ENCODE assay signal across 12 cellular contexts in genomic region chr19:45568732-45569131, GRCh38. TPM values are rescaled to one million over a fixed set of nuclear protein-coding genes. Genes with fewer than 3 reads are reported as not detected.
DNase-seq lines count a peak whose midpoint lies in the region; ATAC-seq and TF ChIP-seq lines count a peak whose summit lies in the region.
"Had no signal": no experiment of that assay in that cellular context is flagged by ENCODE, and none has a peak within 500 bp of the region (broad histone marks: within the 10 kb centered on the region; RNA-seq: fewer than 3 reads in every experiment).

No MANE protein-coding gene starts in this region.

- no peaks in the 10 kb centered on the region for H3K27me3 Mint-ChIP-seq in stimulated activated naive B cell treated with anti-CD40 and anti-IgM and Interleukin-4, amounts not matched to agents 10 μg/mL and 1 μg/mL and 100 μg/mL, for 72 hours
- no peaks in the 10 kb centered on the region for H3K27me3 Mint-ChIP-seq in naive thymus-derived CD8-positive, alpha-beta T cell
- H3K27me3 Mint-ChIP-seq: type B pancreatic cell had no signal

- TF ChIP-seq CTCF in fibroblast of villous mesenchyme (IDR thresholded peaks at IDR 0.05; ENCODE audit: insufficient read depth, low read depth, low read length), result no peak

- H3K4me1 Mint-ChIP-seq in stimulated activated naive B cell treated with anti-CD40 and anti-IgM and Interleukin-4, amounts not matched to agents 10 μg/mL and 1 μg/mL and 100 μg/mL, for 72 hours, result peaks cover 9 to 16% of the 10 kb centered on the region in 2 donors
- peaks cover 17 to 40% (median 21%) of the 10 kb centered on the region in 4 donors for H3K4me1 Mint-ChIP-seq in naive thymus-derived CD8-positive, alpha-beta T cell

- no peak overlapping the region for H3K4me3 Mint-ChIP-seq in stimulated activated naive B cell treated with anti-CD40 and anti-IgM and Interleukin-4, amounts not matched to agents 10 μg/mL and 1 μg/mL and 100 μg/mL, for 72 hours
- no peak overlapping the region for H3K4me3 Mint-ChIP-seq in naive thymus-derived CD8-positive, alpha-beta T cell
- H3K4me3 Mint-ChIP-seq: GM23338, type B pancreatic cell had no signal

- DNase-seq in GM04503 (ENCODE audit: low read depth), result peak; percentile 55
- DNase-seq in T1000 (lab: John Stamatoyannopoulos, UW), result peak; percentile 74
- peak; percentile 29 for DNase-seq in fibroblast of villous mesenchyme (ENCODE audit: low read depth)
- DNase-seq in skeletal muscle cell (ENCODE audit: low read depth), result peak; percentile 89
- no peak for DNase-seq in stimulated activated naive B cell treated with anti-CD40 and anti-IgM and Interleukin-4, amounts not matched to agents 10 μg/mL and 1 μg/mL and 100 μg/mL, for 72 hours
- no peak for DNase-seq in naive thymus-derived CD8-positive, alpha-beta T cell
- no peak for DNase-seq in germinal center (ENCODE audit: low spot score)
- DNase-seq: activated naive CD4-positive, alpha-beta T cell treated with anti-CD3 and anti-CD28 coated beads, Interleukin-2, amount 50 U/mL, for 16 hours; NCI-H2029 had no signal

- POLR2A ChIA-PET in naive thymus-derived CD8-positive, alpha-beta T cell (lab: Charles Lee), result no interaction called here

- H3K27ac Mint-ChIP-seq in stimulated activated naive B cell treated with anti-CD40 and anti-IgM and Interleukin-4, amounts not matched to agents 10 μg/mL and 1 μg/mL and 100 μg/mL, for 72 hours, result no peak overlapping the region
- peak overlapping the region in 2 of 10 donors; percentile 33 to 72 for H3K27ac Mint-ChIP-seq in naive thymus-derived CD8-positive, alpha-beta T cell
- H3K27ac Mint-ChIP-seq: GM23338, type B pancreatic cell had no signal

- H3K4me3 ChIP-seq in fibroblast of villous mesenchyme (ENCODE audit: low read depth, low read length) (no peak overlapping the region), skeletal muscle cell (ENCODE audit: low read depth, low read length) (no peak overlapping the region)
- H3K4me3 ChIP-seq: GM23338 had no signal

- H3K9me3 Mint-ChIP-seq in stimulated activated naive B cell treated with anti-CD40 and anti-IgM and Interleukin-4, amounts not matched to agents 10 μg/mL and 1 μg/mL and 100 μg/mL, for 72 hours, result no peaks in the 10 kb centered on the region
- no peaks in the 10 kb centered on the region for H3K9me3 Mint-ChIP-seq in naive thymus-derived CD8-positive, alpha-beta T cell
- H3K9me3 Mint-ChIP-seq: GM23338, type B pancreatic cell had no signal

- ATAC-seq in stimulated activated naive B cell treated with anti-CD40 and anti-IgM and Interleukin-4, amounts not matched to agents 10 μg/mL and 1 μg/mL and 100 μg/mL, for 72 hours (replicated peaks), result no peak
- no peak for ATAC-seq in GM18519 (IDR thresholded peaks at IDR 0.05; ENCODE audit: low FRiP score, unreplicated experiment)
- ATAC-seq in naive thymus-derived CD8-positive, alpha-beta T cell, result no peak
- ATAC-seq: GM23338 had no signal

- peaks cover 6 to 15% of the 10 kb centered on the region in 2 donors for H3K36me3 Mint-ChIP-seq in stimulated activated naive B cell treated with anti-CD40 and anti-IgM and Interleukin-4, amounts not matched to agents 10 μg/mL and 1 μg/mL and 100 μg/mL, for 72 hours
- peaks cover 0 to 3% (median 0%) of the 10 kb centered on the region in 3 donors for H3K36me3 Mint-ChIP-seq in naive thymus-derived CD8-positive, alpha-beta T cell

RNA-seq across cellular contexts. Expression of gene OPA3, which starts 15.9 kb away (rescaled TPM):
- total RNA-seq in fibroblast of villous mesenchyme, result 8.2 and 8.4 TPM in 2 replicates
- 10 to 100 TPM in 1 of 2 experiments, 1 to 10 TPM in 1; 8.8 to 10.6 TPM for total RNA-seq in naive thymus-derived CD8-positive, alpha-beta T cell
- 10 to 100 TPM in 2 of 3 donors, 1 to 10 TPM in 1; 7.5 to 25.3 (median 13.2) TPM for polyA plus RNA-seq in naive thymus-derived CD8-positive, alpha-beta T cell

RNA-seq across cellular contexts. Expression of gene GPR4, which starts 33.3 kb away (rescaled TPM):
- not detected in 2 replicates for total RNA-seq in fibroblast of villous mesenchyme
- not detected for total RNA-seq in naive thymus-derived CD8-positive, alpha-beta T cell
- not detected for polyA plus RNA-seq in naive thymus-derived CD8-positive, alpha-beta T cell

Comparison
In these comparisons a context has a peak if more than half of its experiments do, and no peak if none do; other contexts are left out.
1. DNase-seq: peak in GM04503 (single experiment), T1000 (single experiment), fibroblast of villous mesenchyme (single experiment) and skeletal muscle cell (single experiment); none in stimulated activated naive B cell treated with anti-CD40 and anti-IgM and Interleukin-4, amounts not matched to agents 10 μg/mL and 1 μg/mL and 100 μg/mL, for 72 hours (single experiment), naive thymus-derived CD8-positive, alpha-beta T cell (0 of 10) and germinal center (single experiment).